ENCODE assay signal across 8 cellular contexts in genomic region chrX:16123222-16123786, GRCh38. TPM values are rescaled to one million over a fixed set of nuclear protein-coding genes. Genes with fewer than 3 reads are reported as not detected.
A peak's percentile ranks its signal among the peaks of the same experiment; 100 is the strongest.
DNase-seq lines count a peak whose midpoint lies in the region; ATAC-seq and TF ChIP-seq lines count a peak whose summit lies in the region.

GRPR (plus strand) TSS chrX:16123565; CDS start chrX:16123954, 389 bp downstream.

- no CpG with 5 or more reads among the region's 6 CpGs for WGBS in IMR-90 (ENCODE audit: extremely low coverage in 2 of 2, insufficient read length in 1 of 2), 2 experiments

- H3K36me3 Mint-ChIP-seq in activated T-cell treated with anti-CD3 and anti-CD28 coated beads, Interleukin-2, amount 50 U/mL, for 24 hours (ENCODE audit: low read depth), result no peaks in the 10 kb centered on the region
- no peaks in the 10 kb centered on the region for H3K36me3 Mint-ChIP-seq in nephron (ENCODE audit: low read depth)

- H3K23ac ChIP-seq in IMR-90 (ENCODE audit: low read depth, low read length), result no peak within 1 kb of the TSS

- no peak within 1 kb of the TSS for H3K27ac ChIP-seq in IMR-90 (ENCODE audit: insufficient read depth, low read length)
- H3K27ac ChIP-seq in OCI-LY7 (ENCODE audit: low read depth, low read length, poor library complexity, severe bottlenecking), result peak within 1 kb of the TSS; percentile 13

- TF ChIP-seq CTCF in IMR-90 (conservative IDR thresholded peaks at IDR 0.05; ENCODE audit: low read depth, low read length), result peak; percentile 80
- peak; percentile 78 for TF ChIP-seq CTCF in OCI-LY7 (conservative IDR thresholded peaks at IDR 0.05; ENCODE audit: low read length)
- peak; percentile 84 for TF ChIP-seq CTCF in fibroblast of mammary gland (conservative IDR thresholded peaks at IDR 0.05; ENCODE audit: control insufficient read depth, insufficient read depth, low read depth, low read length)
- peak; percentile 81 to 89 (median 84) for TF ChIP-seq CTCF in nephron (IDR thresholded peaks at IDR 0.05; ENCODE audit: unreplicated experiment in 3 of 3)

- dilution Hi-C loops in IMR-90 (cut with HindIII; ENCODE audit: low sequenced_read_pairs, unreplicated experiment), result no loop called here

- H2AK5ac ChIP-seq in IMR-90 (ENCODE audit: low read depth, low read length), result peak within 1 kb of the TSS; percentile 39

- no peak for TF ChIP-seq POLR2A in IMR-90 (IDR thresholded peaks at IDR 0.05; ENCODE audit: low read depth, low read length)

- BruUV-seq in IMR-90 (replicated peaks; lab: Mats Ljungman, UMichigan), result no TSS peak
- BruUV-seq in OCI-LY7 (replicated peaks; lab: Mats Ljungman, UMichigan), result no TSS peak

- no peak within 1 kb of the TSS for H2BK15ac ChIP-seq in IMR-90 (ENCODE audit: low read depth, low read length)

- no peak within 1 kb of the TSS for H3K27ac Mint-ChIP-seq in activated T-cell treated with anti-CD3 and anti-CD28 coated beads, Interleukin-2, amount 50 U/mL, for 24 hours
- H3K27ac Mint-ChIP-seq in nephron, result no peak within 1 kb of the TSS

- H3K4me2 ChIP-seq in IMR-90 (ENCODE audit: low read depth, low read length) (no peak within 1 kb of the TSS), OCI-LY7 (ENCODE audit: low read length) (peak within 1 kb of the TSS; percentile 50)

- H3K4me1 ChIP-seq in IMR-90 (ENCODE audit: control insufficient read depth, insufficient read depth, low read length) (peaks cover 2% of the 10 kb centered on the region; the same call in 1 of the 2 replicates), OCI-LY7 (ENCODE audit: insufficient read depth, low read length, poor library complexity, severe bottlenecking) (peaks cover 82% of the 10 kb centered on the region)

- intact Hi-C loops in IMR-90 (cut with micrococcal nuclease) (loop anchor here (1.0 to 10.0 kb wide), 8 partner anchors 89 to 572 kb away; no protein-coding TSS in a partner anchor), OCI-LY7 (cut with micrococcal nuclease; ENCODE audit: unreplicated experiment) (loop anchor here (5.0 kb wide), 2 partner anchors 191 to 271 kb away; partner anchors contain the start of gene AP1S2)

- CTCF ChIA-PET in IMR-90 (lab: Yijun Ruan, JAX) (interaction anchor here (0.6 to 2.2 kb wide), 11 partner anchors 10 to 1462 kb away, joined by 3 to 10 read pairs (median 3); no protein-coding TSS in a partner anchor), OCI-LY7 (lab: Charles Lee; ENCODE audit: unreplicated experiment) (no interaction called here)

- H3K9me3 ChIP-seq in IMR-90 (ENCODE audit: control insufficient read depth, insufficient read depth, low read length) (peaks cover 3% of the 10 kb centered on the region; the same call in 1 of the 2 replicates), OCI-LY7 (ENCODE audit: low read length) (peaks cover 10% of the 10 kb centered on the region; the same call in 1 of the 2 replicates)

- H3K56ac ChIP-seq in IMR-90 (ENCODE audit: extremely low read depth, insufficient read depth, low read length), result no peak within 1 kb of the TSS

- peak within 1 kb of the TSS; percentile 37; the same call in 1 of the 2 replicates for H4K91ac ChIP-seq in IMR-90 (ENCODE audit: insufficient read depth, low read depth, low read length)

- H4K20me1 ChIP-seq in IMR-90 (ENCODE audit: insufficient read depth, low read length) (no peaks in the 10 kb centered on the region), OCI-LY7 (ENCODE audit: insufficient read depth, low read length) (no peaks in the 10 kb centered on the region)

- H3K14ac ChIP-seq in IMR-90 (replicated peaks; ENCODE audit: low read depth, low read length), result 0 out of 2 replicates have a peak within 1 kb of the TSS, but pooled peaks have one; percentile 58

- no peaks in the 10 kb centered on the region for H3K9me1 ChIP-seq in IMR-90 (ENCODE audit: insufficient read depth, low read length)

- H3K9ac ChIP-seq in IMR-90 (ENCODE audit: low read depth, low read length), result no peak within 1 kb of the TSS

- no peak within 1 kb of the TSS for H2AK9ac ChIP-seq in IMR-90 (replicated peaks; ENCODE audit: low read depth, low read length, poor library complexity)

- no peaks in the 10 kb centered on the region for H3K9me2 ChIP-seq in OCI-LY7 (ENCODE audit: insufficient read depth, low read length)

- H2BK120ac ChIP-seq in IMR-90 (ENCODE audit: low read depth, low read length), result peak within 1 kb of the TSS; percentile 59

- DNase-seq in DMS 273 (lab: John Stamatoyannopoulos, UW; ENCODE audit: unreplicated experiment) (peak; percentile 95), IMR-90 (peak; percentile 92), OCI-LY7 (ENCODE audit: low spot score) (peak; percentile 89), fibroblast of mammary gland (ENCODE audit: low read depth) (peak; percentile 85)
- DNase-seq in activated T-cell treated with anti-CD3 and anti-CD28 coated beads, Interleukin-2, amount 50 U/mL, for 24 hours, result peak; percentile 66
- DNase-seq in stimulated activated naive CD8-positive, alpha-beta T cell treated with anti-CD3 and anti-CD28 coated beads, Interleukin-15, Interleukin-2, amounts not matched to agents 100 U/mL and 50 U/mL, for 24 hours, result peak; percentile 57

- H3K4me3 ChIP-seq in IMR-90 (ENCODE audit: insufficient read depth, low read depth, low read length) (no peak within 1 kb of the TSS; the same call in 1 of the 2 replicates), OCI-LY7 (ENCODE audit: low read depth, low read length, poor library complexity, severe bottlenecking) (no peak within 1 kb of the TSS), fibroblast of mammary gland (ENCODE audit: control insufficient read depth, low read depth, low read length) (no peak within 1 kb of the TSS)

- H3K18ac ChIP-seq in IMR-90 (ENCODE audit: low read depth, low read length), result no peak within 1 kb of the TSS

- peaks cover 72% of the 10 kb centered on the region for H3K27me3 Mint-ChIP-seq in activated T-cell treated with anti-CD3 and anti-CD28 coated beads, Interleukin-2, amount 50 U/mL, for 24 hours
- peaks cover 9% of the 10 kb centered on the region for H3K27me3 Mint-ChIP-seq in nephron (ENCODE audit: low read depth)

- peaks cover 3% of the 10 kb centered on the region for H3K9me3 Mint-ChIP-seq in activated T-cell treated with anti-CD3 and anti-CD28 coated beads, Interleukin-2, amount 50 U/mL, for 24 hours
- H3K9me3 Mint-ChIP-seq in nephron, result peaks cover 10% of the 10 kb centered on the region

- peaks cover 24% of the 10 kb centered on the region for H3K4me1 Mint-ChIP-seq in activated T-cell treated with anti-CD3 and anti-CD28 coated beads, Interleukin-2, amount 50 U/mL, for 24 hours (ENCODE audit: low read depth)
- peaks cover 6% of the 10 kb centered on the region for H3K4me1 Mint-ChIP-seq in nephron

- H2BK5ac ChIP-seq in IMR-90 (ENCODE audit: low read depth, low read length, poor library complexity, severe bottlenecking), result peak within 1 kb of the TSS; percentile 1

- peak; percentile 67 for ATAC-seq in GM21528 (IDR thresholded peaks at IDR 0.05; ENCODE audit: low FRiP score, unreplicated experiment)
- peak; percentile 100 for ATAC-seq in IMR-90 (ENCODE audit: low read depth)
- ATAC-seq in stimulated activated naive CD8-positive, alpha-beta T cell treated with anti-CD3 and anti-CD28 coated beads, Interleukin-15, Interleukin-2, amounts not matched to agents 100 U/mL and 50 U/mL, for 24 hours, result peak; percentile 73

- H2BK20ac ChIP-seq in IMR-90 (ENCODE audit: low read depth, low read length), result peak within 1 kb of the TSS; percentile 65

- H2AFZ ChIP-seq in IMR-90 (replicated peaks; ENCODE audit: low read length, poor library complexity) (peak within 1 kb of the TSS; percentile 61), OCI-LY7 (ENCODE audit: low read length) (peak within 1 kb of the TSS; percentile 91; the same call in 1 of the 2 replicates)

- peak; percentile 83 for TF ChIP-seq RAD21 in IMR-90 (IDR thresholded peaks at IDR 0.05; ENCODE audit: low read length)

- H3K36me3 ChIP-seq in IMR-90 (ENCODE audit: control insufficient read depth, insufficient read depth, low read length), result no peaks in the 10 kb centered on the region
- H3K36me3 ChIP-seq in OCI-LY7 (ENCODE audit: insufficient read depth, low read length), result no peaks in the 10 kb centered on the region

- H3K4me3 Mint-ChIP-seq in activated T-cell treated with anti-CD3 and anti-CD28 coated beads, Interleukin-2, amount 50 U/mL, for 24 hours, result no peak within 1 kb of the TSS
- no peak within 1 kb of the TSS for H3K4me3 Mint-ChIP-seq in nephron

- H3K79me1 ChIP-seq in IMR-90 (ENCODE audit: low read depth in 1 of 2, low read length in 2 of 2), result peaks cover 0 to 17% of the 10 kb centered on the region in 2 experiments; a peak in 2 of 4 replicates

- in situ Hi-C loops in IMR-90 (cut with MboI; ENCODE audit: low sequenced_read_pairs), result loop anchor here (10.0 kb wide), 2 partner anchors 311 to 541 kb away; no protein-coding TSS in a partner anchor

- no peak within 1 kb of the TSS for H4K5ac ChIP-seq in IMR-90 (ENCODE audit: low read depth, low read length)

- H4K8ac ChIP-seq in IMR-90 (ENCODE audit: low read depth in 2 of 2, low read length in 2 of 2), result peak within 1 kb of the TSS in 1 of 2 experiments; percentile 37; a peak in 1 of 4 replicates

- H3K4ac ChIP-seq in IMR-90 (ENCODE audit: low read depth, low read length), result peak within 1 kb of the TSS; percentile 76

- POLR2A ChIA-PET in IMR-90 (lab: Charles Lee; ENCODE audit: unreplicated experiment) (no interaction called here), OCI-LY7 (lab: Charles Lee) (interaction anchor here (0.7 to 1.3 kb wide), 4 partner anchors 9 to 210 kb away, joined by 3 to 4 read pairs (median 4); no protein-coding TSS in a partner anchor)

- H3K27me3 ChIP-seq in IMR-90 (ENCODE audit: control insufficient read depth, insufficient read depth, low read length), result no peaks in the 10 kb centered on the region; the same call in 1 of the 2 replicates

- no peaks in the 10 kb centered on the region for H3K79me2 ChIP-seq in OCI-LY7 (ENCODE audit: insufficient read depth, low read depth, low read length)

TF ChIP-seq in IMR-90, 13 proteins besides CTCF, POLR2A, EP300 and RAD21 (continues in another document):
- TF ChIP-seq USF2 (IDR thresholded peaks at IDR 0.05; ENCODE audit: low read depth, low read length), result no peak

RNA-seq across cellular contexts. Expression of gene GRPR, which starts in this region (rescaled TPM):
- 13.6 and 16.4 TPM in 2 replicates for total RNA-seq in IMR-90 (2012; rRNA removed)
- 9.2 and 10.9 TPM in 2 replicates for polyA plus RNA-seq in IMR-90 (2012; rRNA removed)
- 4.6 and 4.7 TPM in 2 replicates for polyA plus RNA-seq in IMR-90 (2012; cell fraction: cytosol; rRNA removed)
- polyA plus RNA-seq in IMR-90 (2012; cell fraction: nucleus; rRNA removed; ENCODE audit: low replicate concordance), result 5.1 and 6.2 TPM in 2 replicates
- total RNA-seq in OCI-LY7 (2014; rRNA removed; shearing (Covaris generic)), result 0.47 TPM in 1 of 2 replicates, not detected in the other
- 0.31 TPM in 1 of 2 replicates, not detected in the other for total RNA-seq in OCI-LY7 (2022)

Comparison
In these comparisons a context has a peak if more than half of its experiments do, and no peak if none do; other contexts are left out.
1. Peak in DNase-seq, H3K27ac ChIP-seq and H3K4me2 ChIP-seq in OCI-LY7; RNA of the gene not detected or under 1 TPM.